Comparison of ENCODE assay signal across 9 cellular contexts in genomic region chr9:70480405-70480980, GRCh38.
DNase-seq lines count a peak whose midpoint lies in the region; ATAC-seq and TF ChIP-seq lines count a peak whose summit lies in the region.
"Had no signal": no experiment of that assay in that cellular context is flagged by ENCODE, and none has a peak within 500 bp of the region (broad histone marks: within the 10 kb centered on the region; RNA-seq: fewer than 3 reads in every experiment).

No MANE protein-coding gene starts in this region.

- no peak for TF ChIP-seq RAD21 in neural cell (conservative IDR thresholded peaks at IDR 0.05)

- TF ChIP-seq EP300 in neural cell (conservative IDR thresholded peaks at IDR 0.05; ENCODE audit: poor library complexity, severe bottlenecking) = no peak

- H3K9me3 Mint-ChIP-seq in effector memory CD8-positive, alpha-beta T cell = no peaks in the 10 kb centered on the region

- H3K27me3 ChIP-seq in AG04450 (ENCODE audit: control insufficient read depth, insufficient read depth, low read length) = no peaks in the 10 kb centered on the region
- H3K27me3 ChIP-seq in neural cell (ENCODE audit: insufficient read depth, low read depth, low read length) = no peaks in the 10 kb centered on the region
- H3K27me3 ChIP-seq: BLaER1 had no signal

- H3K36me3 Mint-ChIP-seq in effector memory CD8-positive, alpha-beta T cell (ENCODE audit: insufficient read depth) = no peaks in the 10 kb centered on the region

- no peak overlapping the region for H2AFZ ChIP-seq in neural cell (ENCODE audit: low read depth, low read length)

- no peaks in the 10 kb centered on the region for H3F3A ChIP-seq in neural cell (ENCODE audit: insufficient read depth, low read length, poor library complexity, severe bottlenecking)

- H3K4me2 ChIP-seq in neural cell (ENCODE audit: low read length) = no peak overlapping the region
- H3K4me2 ChIP-seq: BLaER1 had no signal

- no peak overlapping the region for H3K4me3 Mint-ChIP-seq in effector memory CD8-positive, alpha-beta T cell

- H3K4me3 ChIP-seq in AG04450 (ENCODE audit: low read depth, low read length) = peak overlapping the region; percentile 25; the same call in 1 of the 2 replicates
- H3K4me3 ChIP-seq in neural cell (ENCODE audit: low read length) = no peak overlapping the region
- H3K4me3 ChIP-seq: BLaER1 had no signal

- no peak overlapping the region for H3K9ac ChIP-seq in neural cell (ENCODE audit: low read length)
- H3K9ac ChIP-seq: BLaER1 had no signal

- H4K20me1 ChIP-seq in neural cell (ENCODE audit: insufficient read depth) = no peaks in the 10 kb centered on the region
- H4K20me1 ChIP-seq: BLaER1 had no signal

- DNase-seq in AG04450 (ENCODE audit: low read depth, low spot score) (peak; percentile 79), NCI-H524 (lab: John Stamatoyannopoulos, UW) (peak; percentile 14 to 50), erythroblast (lab: John Stamatoyannopoulos, UW) (no peak)
- no peak for DNase-seq in effector memory CD8-positive, alpha-beta T cell
- no peak for DNase-seq in activated CD4-positive, alpha-beta T cell treated with anti-CD3 and anti-CD28 coated beads, Interleukin-2, amount 50 U/mL, for 1 hour

- POLR2A ChIA-PET in AG04450 (lab: Yijun Ruan, JAX) = interaction anchor here (0.7 to 1.6 kb wide), 5 partner anchors 10 to 122 kb away, joined by 3 to 31 read pairs (median 4); no protein-coding TSS in a partner anchor

- H3K27ac ChIP-seq in AG04450 (ENCODE audit: low read depth, low read length) (peak overlapping the region; percentile 71), neural cell (ENCODE audit: low read length) (peak overlapping the region; percentile 7)
- H3K27ac ChIP-seq: BLaER1 had no signal

- TF ChIP-seq CTCF in AG04450 (IDR thresholded peaks at IDR 0.05; ENCODE audit: low read depth, low read length) (no peak), neural cell (IDR thresholded peaks at IDR 0.05; ENCODE audit: poor library complexity, severe bottlenecking) (no peak)

- no peaks in the 10 kb centered on the region for H3K4me1 Mint-ChIP-seq in effector memory CD8-positive, alpha-beta T cell (ENCODE audit: low read depth in 2 of 2)

- CTCF ChIA-PET in AG04450 (lab: Charles Lee) = interaction anchor here (2.5 kb wide), 1 partner anchor 122 kb away, joined by 11 read pairs; no protein-coding TSS in a partner anchor

- H3K27me3 Mint-ChIP-seq in effector memory CD8-positive, alpha-beta T cell = peaks cover 0 to 14% of the 10 kb centered on the region in 2 donors

- H3K79me2 ChIP-seq in neural cell (replicated peaks; ENCODE audit: insufficient read depth, low read length) = no peaks in the 10 kb centered on the region

- H3K9me2 ChIP-seq in neural cell (ENCODE audit: insufficient read depth, low read length) = no peaks in the 10 kb centered on the region

- ATAC-seq in GM18858 (IDR thresholded peaks at IDR 0.05; ENCODE audit: unreplicated experiment) = no peak
- no peak for ATAC-seq in effector memory CD8-positive, alpha-beta T cell (replicated peaks)
- ATAC-seq in HG03196 (IDR thresholded peaks at IDR 0.05; ENCODE audit: unreplicated experiment) = no peak

- no peak overlapping the region for H3K27ac Mint-ChIP-seq in effector memory CD8-positive, alpha-beta T cell

- H3K9me3 ChIP-seq in AG04450 (ENCODE audit: control insufficient read depth, insufficient read depth, low read length) (no peaks in the 10 kb centered on the region), neural cell (ENCODE audit: low read length) (no peaks in the 10 kb centered on the region)
- H3K9me3 ChIP-seq: BLaER1 had no signal

- peak; percentile 27 for TF ChIP-seq POLR2A in erythroblast (IDR thresholded peaks at IDR 0.05; ENCODE audit: low read length)

- no peaks in the 10 kb centered on the region for H3K36me3 ChIP-seq in neural cell (ENCODE audit: insufficient read depth, low read length)
- H3K36me3 ChIP-seq: BLaER1 had no signal

TF ChIP-seq in neural cell, 6 proteins besides CTCF, POLR2A, EP300 and RAD21:
- TF ChIP-seq EZH2 (IDR thresholded peaks at IDR 0.05; ENCODE audit: borderline replicate concordance, insufficient read depth, low read length, poor library complexity, severe bottlenecking) (no peak), MXI1 (conservative IDR thresholded peaks at IDR 0.05; ENCODE audit: poor library complexity, severe bottlenecking) (no peak), POLR2AphosphoS5 (IDR thresholded peaks at IDR 0.05) (no peak), TAF1 (IDR thresholded peaks at IDR 0.05; ENCODE audit: low read depth) (no peak), REST (IDR thresholded peaks at IDR 0.05; ENCODE audit: borderline replicate concordance) (no peak), SMC3 (conservative IDR thresholded peaks at IDR 0.05; ENCODE audit: poor library complexity) (no peak)
TF ChIP-seq in neural cell: peak in this region for 0.

Comparison
In these comparisons a context has a peak if more than half of its experiments do, and no peak if none do; other contexts are left out.
1. DNase-seq: peak in AG04450 (single experiment) and NCI-H524 (2 of 2); none in erythroblast (0 of 2), effector memory CD8-positive, alpha-beta T cell (0 of 3) and activated CD4-positive, alpha-beta T cell treated with anti-CD3 and anti-CD28 coated beads, Interleukin-2, amount 50 U/mL, for 1 hour (single experiment).